Comparison of ENCODE assay signal across 8 cellular contexts in genomic region chr16:14975418-14976194, GRCh38. TPM values are rescaled to one million over a fixed set of nuclear protein-coding genes. Genes with fewer than 3 reads are reported as not detected.
DNase-seq lines count a peak whose midpoint lies in the region; ATAC-seq and TF ChIP-seq lines count a peak whose summit lies in the region.
"Not testable (repeated sequence)": the region's sequence is repeated elsewhere in the genome, so short reads cannot be mapped to it uniquely, and the experiment has no call there.

No MANE protein-coding gene starts in this region.

- peak overlapping the region; percentile 97 for H3K4me3 ChIP-seq in effector memory CD4-positive, alpha-beta T cell (ENCODE audit: insufficient read depth, low read depth, low read length, poor library complexity, severe bottlenecking)
- H3K4me3 ChIP-seq in left lung (peak overlapping the region; percentile 78 to 99), skeletal muscle satellite cell (ENCODE audit: low read length) (peak overlapping the region; percentile 86), tibial nerve (peak overlapping the region; percentile 63 to 87 (median 78))

- ATAC-seq in HG03354 (IDR thresholded peaks at IDR 0.05; ENCODE audit: poor library complexity, severe bottlenecking, unreplicated experiment) (peak; percentile 19), left lung (peak; percentile 58)

- H3K36me3 ChIP-seq in effector memory CD4-positive, alpha-beta T cell (ENCODE audit: control insufficient read depth, insufficient read depth, low read length); left lung; skeletal muscle satellite cell (ENCODE audit: insufficient read depth, low read length); tibial nerve: not testable (repeated sequence)

- TF ChIP-seq CTCF in GM12872 (IDR thresholded peaks at IDR 0.05; ENCODE audit: insufficient read depth, low read depth, low read length) (0 out of 3 replicates have a peak, but pooled peaks have one; percentile 3), left lung (IDR thresholded peaks at IDR 0.05) (peak; percentile 11 to 44)
- not testable (repeated sequence) for TF ChIP-seq CTCF in tibial nerve (IDR thresholded peaks at IDR 0.05)

- intact Hi-C loops in left lung (cut with DNase I) = not testable (repeated sequence)

- WGBS in tibial nerve, 2 donors = 1 to 7% methylated on average over 24 to 41 of the region's 47 CpGs

- TF ChIP-seq EP300 in tibial nerve (IDR thresholded peaks at IDR 0.05) = peak in 1 of 2 donors; percentile 22

- not testable (repeated sequence) for H3K27me3 ChIP-seq in effector memory CD4-positive, alpha-beta T cell (replicated peaks; ENCODE audit: control insufficient read depth, insufficient read depth, low read length, poor library complexity, severe bottlenecking); left lung; skeletal muscle satellite cell (ENCODE audit: control insufficient read depth, insufficient read depth, low read length); tibial nerve

- DNase-seq in RPMI7951 (ENCODE audit: low read depth) (peak; percentile 16), left lung (peak; percentile 74 to 91), tibial nerve (ENCODE audit: low spot score in 2 of 2) (peak in 1 of 2 donors; percentile 57)
- peak; percentile 76 for DNase-seq in activated T-cell treated with anti-CD3 and anti-CD28 coated beads, Interleukin-2, amount 50 U/mL, for 1 hour
- peak; percentile 58 to 66 (median 62) for DNase-seq in effector memory CD4-positive, alpha-beta T cell

- not testable (repeated sequence) for H3K4me1 ChIP-seq in effector memory CD4-positive, alpha-beta T cell (ENCODE audit: control insufficient read depth, insufficient read depth, low read length, poor library complexity, severe bottlenecking)
- peaks cover 0 to 36% of the 10 kb centered on the region in 2 donors for H3K4me1 ChIP-seq in left lung
- peaks cover 12% of the 10 kb centered on the region for H3K4me1 ChIP-seq in skeletal muscle satellite cell (ENCODE audit: control insufficient read depth, insufficient read depth, low read length)
- peaks cover 0 to 36% (median 8%) of the 10 kb centered on the region in 4 donors for H3K4me1 ChIP-seq in tibial nerve

- not testable (repeated sequence) for TF ChIP-seq POLR2A in tibial nerve (IDR thresholded peaks at IDR 0.05)

- H3K9ac ChIP-seq in skeletal muscle satellite cell (ENCODE audit: low read depth, low read length) = peak overlapping the region; percentile 90

- H3K4me2 ChIP-seq in skeletal muscle satellite cell (ENCODE audit: low read length) = peak overlapping the region; percentile 100

- H3K9me3 ChIP-seq in effector memory CD4-positive, alpha-beta T cell (ENCODE audit: control insufficient read depth, low read length); left lung; skeletal muscle satellite cell (replicated peaks; ENCODE audit: low read length); tibial nerve: not testable (repeated sequence)

- peak overlapping the region; percentile 92 for H3K27ac ChIP-seq in effector memory CD4-positive, alpha-beta T cell (ENCODE audit: insufficient read depth, low read length, poor library complexity, severe bottlenecking)
- H3K27ac ChIP-seq in left lung (peak overlapping the region; percentile 92 to 95), tibial nerve (peak overlapping the region; percentile 69 to 94 (median 90))

RNA-seq across cellular contexts. Expression of gene PDXDC1, which starts 0.8 kb away (rescaled TPM):
- total RNA-seq in RPMI7951 (2014; rRNA removed; shearing (Covaris generic)) = 29.3 and 29.8 TPM in 2 replicates
- total RNA-seq in left lung (100 to 1,000 TPM; 103 to 111 TPM), tibial nerve (10 to 100 TPM; 40.6 to 55.1 (median 52.6) TPM)
- 40.2 and 43.1 TPM in 2 replicates for total RNA-seq in skeletal muscle satellite cell (2012; rRNA removed)

RNA-seq across cellular contexts. Expression of gene NPIPA1, which starts 38.4 kb away (rescaled TPM):
- 15.6 and 17.1 TPM in 2 replicates for total RNA-seq in RPMI7951 (2014; rRNA removed; shearing (Covaris generic))
- 10 to 100 TPM; 79.2 to 83.4 TPM for total RNA-seq in left lung
- 23.6 and 24.3 TPM in 2 replicates for total RNA-seq in skeletal muscle satellite cell (2012; rRNA removed)
- total RNA-seq in tibial nerve = 100 to 1,000 TPM in 2 of 4 donors, 10 to 100 TPM in 2; 95.5 to 193 (median 134) TPM
